Comparison of ENCODE assay signal across 26 cellular contexts in the genomic region with DNA sequence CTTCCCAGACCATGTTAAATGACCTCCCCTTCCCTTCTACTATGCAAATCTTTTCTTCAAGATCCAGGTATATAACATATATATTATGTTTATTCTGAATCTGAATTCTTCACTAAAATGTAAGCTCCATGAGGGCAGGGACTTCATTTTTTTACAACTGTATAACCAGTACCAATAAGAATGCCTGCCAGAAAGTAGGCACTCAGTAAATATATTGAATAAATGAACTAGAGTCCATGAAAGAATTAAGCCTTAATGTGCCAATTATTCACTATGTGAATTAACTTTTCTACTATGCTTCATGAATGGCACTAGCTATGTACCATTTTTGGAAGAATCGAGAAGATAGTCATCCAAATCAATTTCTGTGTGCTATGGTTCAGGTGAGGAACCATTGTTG.
"Had no signal": no experiment of that assay in that cellular context is flagged by ENCODE, and none has a peak within 500 bp of the region (broad histone marks: within the 10 kb centered on the region; RNA-seq: fewer than 3 reads in every experiment).

No MANE protein-coding gene starts in this region.

- H3K9me3 ChIP-seq: suprapubic skin, testis, thoracic aorta, thyroid gland, tibial artery, transverse colon, upper lobe of left lung, upper lobe of right lung, uterus, vagina had no signal

- ATAC-seq: stimulated activated effector memory CD8-positive, alpha-beta T cell treated with anti-CD3 and anti-CD28 coated beads, Interleukin-12 subunit alpha, Interleukin-12 subunit beta, amount 100 ng/mL, for 72 hours; stimulated activated memory B cell treated with anti-CD40 and anti-IgM and Interleukin-4, amounts not matched to agents 10 μg/mL and 1 μg/mL and 100 μg/mL, for 72 hours; stimulated activated naive B cell treated with anti-CD40 and anti-IgM and Interleukin-4, amounts not matched to agents 10 μg/mL and 1 μg/mL and 100 μg/mL, for 72 hours; stimulated activated naive CD8-positive, alpha-beta T cell treated with anti-CD3 and anti-CD28 coated beads, Interleukin-15, amount 100 ng/mL, for 72 hours; stimulated activated naive CD8-positive, alpha-beta T cell treated with anti-CD3 and anti-CD28 coated beads, Interleukin-15, Interleukin-2, amounts not matched to agents 100 U/mL and 50 U/mL, for 24 hours; upper lobe of right lung had no signal

- H3K4me3 ChIP-seq: stomach, suprapubic skin, testis, thoracic aorta, thyroid gland, tibial artery, tibial nerve, transverse colon, upper lobe of left lung, upper lobe of right lung, uterus, vagina had no signal

- DNase-seq: stimulated activated CD4-positive, alpha-beta T cell treated with anti-CD3 and anti-CD28 coated beads, Interleukin-2, amount 100 ng/mL, for 48 hours; stimulated activated CD4-positive, alpha-beta T cell treated with anti-CD3 and anti-CD28 coated beads, Interleukin-4, amount 100 ng/mL, for 1 hour; stimulated activated CD4-positive, alpha-beta T cell treated with anti-CD3 and anti-CD28 coated beads, Interleukin-4, amount 100 ng/mL, for 24 hours; stimulated activated CD4-positive, alpha-beta T cell treated with anti-CD3 and anti-CD28 coated beads, Interleukin-4, amount 100 ng/mL, for 4 hours; stimulated activated CD8-positive, alpha-beta memory T cell treated with anti-CD3 and anti-CD28 coated beads, Interleukin-4, amount 100 ng/mL, for 48 hours; stimulated activated naive B cell treated with anti-CD40 and anti-IgM and Interleukin-4, amounts not matched to agents 10 μg/mL and 1 μg/mL and 100 μg/mL, for 72 hours; stimulated activated naive CD4-positive, alpha-beta T cell; stimulated activated naive CD4-positive, alpha-beta T cell treated with Interleukin-2 at 50 U/mL for 16 hours; stimulated activated naive CD8-positive, alpha-beta T cell treated with anti-CD3 and anti-CD28 coated beads, Interleukin-15, amount 100 ng/mL, for 72 hours; stimulated activated naive CD8-positive, alpha-beta T cell treated with anti-CD3 and anti-CD28 coated beads, Interleukin-15, Interleukin-2, amounts not matched to agents 100 U/mL and 50 U/mL, for 24 hours; stomach; substantia nigra; thyroid gland; tibial artery; transverse colon; upper lobe of left lung; upper lobe of right lung had no signal

- H3K27me3 ChIP-seq: suprapubic skin, testis, thyroid gland, tibial artery, tibial nerve, transverse colon, upper lobe of left lung, upper lobe of right lung, uterus, vagina had no signal

- H3K36me3 ChIP-seq: stomach, suprapubic skin, thoracic aorta, thyroid gland, tibial artery, tibial nerve, transverse colon, upper lobe of left lung, upper lobe of right lung, uterus, vagina had no signal

- H3K27ac ChIP-seq: stomach, suprapubic skin, testis, thoracic aorta, thyroid gland, tibial artery, tibial nerve, transverse colon, upper lobe of left lung, upper lobe of right lung, uterus, vagina had no signal

- FAIRE-seq: urothelium cell line had no signal

- H3K4me1 ChIP-seq: stomach, suprapubic skin, thyroid gland, tibial artery, tibial nerve, transverse colon, upper lobe of right lung, uterus, vagina had no signal
